Comparison of ENCODE assay signal across 14 cellular contexts in genomic region chr2:118443596-118443995, GRCh38.
A peak's percentile ranks its signal among the peaks of the same experiment; 100 is the strongest.
DNase-seq lines count a peak whose midpoint lies in the region; ATAC-seq, FAIRE-seq and TF ChIP-seq lines count a peak whose summit lies in the region.
"Had no signal": no experiment of that assay in that cellular context is flagged by ENCODE, and none has a peak within 500 bp of the region (broad histone marks: within the 10 kb centered on the region; RNA-seq: fewer than 3 reads in every experiment).

No MANE protein-coding gene starts in this region.

- H3K9me3 Mint-ChIP-seq in astrocyte (ENCODE audit: unreplicated experiment) = peaks cover 5% of the 10 kb centered on the region
- no peaks in the 10 kb centered on the region; the same call in 2 of the 3 replicates for H3K9me3 Mint-ChIP-seq in GM23338
- H3K9me3 Mint-ChIP-seq: memory B cell had no signal

- H3K36me3 Mint-ChIP-seq in astrocyte (ENCODE audit: low read depth, unreplicated experiment) = no peaks in the 10 kb centered on the region
- H3K36me3 Mint-ChIP-seq in GM23338 (ENCODE audit: low read depth) = no peaks in the 10 kb centered on the region
- H3K36me3 Mint-ChIP-seq: memory B cell had no signal

- no peak for TF ChIP-seq POLR2A in prostate gland (IDR thresholded peaks at IDR 0.05)

- FAIRE-seq in astrocyte (lab: Jason Lieb, UNC) (peak; percentile 99), D721Med (lab: Jason Lieb, UNC) (no peak)

- H2AFZ ChIP-seq in astrocyte (ENCODE audit: low read depth, low read length) (no peak overlapping the region), GM23338 (no peak overlapping the region)

- H3K4me3 ChIP-seq in astrocyte (ENCODE audit: insufficient read depth, low read depth, low read length) (no peak overlapping the region), prostate gland (no peak overlapping the region), GM23338 (no peak overlapping the region)
- H3K4me3 ChIP-seq: Peyer's patch had no signal

- DNase-seq in AG08395 (ENCODE audit: low spot score) (peak; percentile 73), HS-27A (ENCODE audit: low read depth) (peak; percentile 89), astrocyte (ENCODE audit: low read depth) (peak; percentile 92), foreskin keratinocyte (peak; percentile 31 to 62), head of caudate nucleus (no peak), D721Med (ENCODE audit: insufficient read length, low spot score) (no peak), prostate gland (ENCODE audit: low spot score) (no peak), GM23338 (ENCODE audit: low spot score) (no peak)
- DNase-seq: hippocampal formation; Peyer's patch; stimulated activated CD4-positive, alpha-beta T cell treated with anti-CD3 and anti-CD28 coated beads, Interleukin-2, amount 100 ng/mL, for 48 hours; stimulated activated naive CD4-positive, alpha-beta T cell treated with Interleukin-2 at 50 U/mL for 16 hours had no signal

- H3K27ac ChIP-seq in astrocyte (ENCODE audit: low read depth, low read length) (no peak overlapping the region), foreskin keratinocyte (no peak overlapping the region), prostate gland (no peak overlapping the region), GM23338 (ENCODE audit: low read depth) (no peak overlapping the region)
- H3K27ac ChIP-seq: C4-2B, Peyer's patch had no signal

- no peaks in the 10 kb centered on the region for H3F3A ChIP-seq in GM23338 (replicated peaks; ENCODE audit: low read depth)

- peaks cover 24% of the 10 kb centered on the region for H3K4me1 Mint-ChIP-seq in astrocyte (ENCODE audit: low read depth, unreplicated experiment)
- peaks cover 19% of the 10 kb centered on the region for H3K4me1 Mint-ChIP-seq in GM23338
- H3K4me1 Mint-ChIP-seq: memory B cell had no signal

- H3K27me3 ChIP-seq in astrocyte (ENCODE audit: insufficient read depth, low read length) (no peaks in the 10 kb centered on the region), foreskin keratinocyte (no peaks in the 10 kb centered on the region), prostate gland (replicated peaks; ENCODE audit: insufficient read depth) (no peaks in the 10 kb centered on the region), GM23338 (ENCODE audit: insufficient read depth) (no peaks in the 10 kb centered on the region)
- H3K27me3 ChIP-seq: Peyer's patch had no signal

- H3K4me3 Mint-ChIP-seq in astrocyte (ENCODE audit: unreplicated experiment) (no peak overlapping the region), GM23338 (no peak overlapping the region)
- H3K4me3 Mint-ChIP-seq: memory B cell had no signal

- H4K20me1 ChIP-seq in astrocyte (ENCODE audit: insufficient read depth, low read length) (no peaks in the 10 kb centered on the region), GM23338 (replicated peaks; ENCODE audit: insufficient read depth) (no peaks in the 10 kb centered on the region)

- no peaks in the 10 kb centered on the region for H3K36me3 ChIP-seq in astrocyte (ENCODE audit: insufficient read depth, low read length)
- H3K36me3 ChIP-seq in prostate gland = no peaks in the 10 kb centered on the region
- no peaks in the 10 kb centered on the region for H3K36me3 ChIP-seq in GM23338 (ENCODE audit: insufficient read depth)
- H3K36me3 ChIP-seq: Peyer's patch had no signal

- H3K27me3 Mint-ChIP-seq in astrocyte (ENCODE audit: low read depth, unreplicated experiment) = no peaks in the 10 kb centered on the region
- peaks cover 4% of the 10 kb centered on the region for H3K27me3 Mint-ChIP-seq in GM23338 (ENCODE audit: insufficient read depth, low read depth, poor library complexity)

- H3K9me3 ChIP-seq in astrocyte (ENCODE audit: insufficient read depth, low read depth, low read length) = no peaks in the 10 kb centered on the region
- H3K9me3 ChIP-seq in prostate gland = no peaks in the 10 kb centered on the region
- H3K9me3 ChIP-seq: Peyer's patch had no signal

- no peak overlapping the region for H3K9ac ChIP-seq in astrocyte (ENCODE audit: low read length)

- TF ChIP-seq CTCF in astrocyte (IDR thresholded peaks at IDR 0.05; ENCODE audit: insufficient read depth, low read depth, low read length) (no peak), foreskin keratinocyte (conservative IDR thresholded peaks at IDR 0.05) (no peak), D721Med (IDR thresholded peaks at IDR 0.05; ENCODE audit: insufficient read depth, missing control alignments) (no peak), prostate gland (IDR thresholded peaks at IDR 0.05) (no peak), GM23338 (conservative IDR thresholded peaks at IDR 0.05; ENCODE audit: low read depth in 2 of 2) (no peak)

- H3K4me1 ChIP-seq in astrocyte (ENCODE audit: insufficient read depth, low read length) (peaks cover 18% of the 10 kb centered on the region), foreskin keratinocyte (no peaks in the 10 kb centered on the region), prostate gland (replicated peaks) (no peaks in the 10 kb centered on the region), GM23338 (ENCODE audit: insufficient read depth) (peaks cover 19% of the 10 kb centered on the region)
- H3K4me1 ChIP-seq: Peyer's patch had no signal

- ATAC-seq in foreskin keratinocyte = peak; percentile 41
- no peak for ATAC-seq in GM23338

- H3K27ac Mint-ChIP-seq in astrocyte (ENCODE audit: unreplicated experiment) = peak overlapping the region; percentile 53
- H3K27ac Mint-ChIP-seq in GM23338 = no peak overlapping the region
- H3K27ac Mint-ChIP-seq: memory B cell had no signal

- 38% methylated on average over 2 of the region's 2 CpGs for WGBS in prostate gland

- intact Hi-C loops in head of caudate nucleus (cut with DNase I) (no loop called here), prostate gland (cut with DNase I) (no loop called here)

- no peaks in the 10 kb centered on the region for H3K9me2 ChIP-seq in GM23338 (ENCODE audit: insufficient read depth)

- H3K4me2 ChIP-seq in astrocyte (ENCODE audit: low read length) (peak overlapping the region; percentile 35), GM23338 (no peak overlapping the region)

- H3K79me2 ChIP-seq in astrocyte (ENCODE audit: insufficient read depth, low read length) = no peaks in the 10 kb centered on the region
- no peaks in the 10 kb centered on the region for H3K79me2 ChIP-seq in GM23338 (replicated peaks; ENCODE audit: insufficient read depth)

TF ChIP-seq in GM23338, 12 proteins besides CTCF, POLR2A, EP300 and RAD21 (continues in another document):
- TF ChIP-seq CREB1 (CRISPR knock-in tag; IDR thresholded peaks at IDR 0.05; ENCODE audit: low read depth) = no peak
- no peak for TF ChIP-seq POLR2AphosphoS5 (IDR thresholded peaks at IDR 0.05; ENCODE audit: low read depth)
- no peak for TF ChIP-seq REST (IDR thresholded peaks at IDR 0.05; ENCODE audit: unreplicated experiment)
- TF ChIP-seq EZH2 (IDR thresholded peaks at IDR 0.05; ENCODE audit: low read depth, unreplicated experiment) = no peak
- TF ChIP-seq STAT1 (IDR thresholded peaks at IDR 0.05; ENCODE audit: unreplicated experiment) = no peak
- no peak for TF ChIP-seq EZH2phosphoT487 (IDR thresholded peaks at IDR 0.05; ENCODE audit: unreplicated experiment)
- TF ChIP-seq ZNF114 (CRISPR knock-in tag; IDR thresholded peaks at IDR 0.05) = no peak
- TF ChIP-seq ETS1 (IDR thresholded peaks at IDR 0.05) = no peak
- TF ChIP-seq ZNF331 (CRISPR knock-in tag; IDR thresholded peaks at IDR 0.05; ENCODE audit: low read depth) = no peak

Comparison
In these comparisons a context has a peak if more than half of its experiments do, and no peak if none do; other contexts are left out.
1. DNase-seq: peak in AG08395 (single experiment), HS-27A (single experiment), astrocyte (single experiment) and foreskin keratinocyte (2 of 2); none in head of caudate nucleus (0 of 42), D721Med (single experiment), prostate gland (single experiment) and GM23338 (single experiment).